Comparison of ENCODE assay signal across 18 cellular contexts in genomic region chr10:15231403-15231802, GRCh38.
A peak's percentile ranks its signal among the peaks of the same experiment; 100 is the strongest.
DNase-seq lines count a peak whose midpoint lies in the region; ATAC-seq, FAIRE-seq and TF ChIP-seq lines count a peak whose summit lies in the region.
"Had no signal": no experiment of that assay in that cellular context is flagged by ENCODE, and none has a peak within 500 bp of the region (broad histone marks: within the 10 kb centered on the region; RNA-seq: fewer than 3 reads in every experiment).

No MANE protein-coding gene starts in this region.

- H3K4me3 ChIP-seq in body of pancreas (no peak overlapping the region), pancreas (no peak overlapping the region)
- H3K4me3 ChIP-seq: BLaER1 treated with 17β-estradiol and CSF1 and Interleukin-3, amounts not matched to agents 10 nM and 100 nM; GM12878; GM23338 had no signal

- peak; percentile 25 for DNase-seq in activated effector memory CD4-positive, alpha-beta T cell treated with anti-CD3 and anti-CD28 coated beads, Interleukin-2, amount 50 U/mL, for 16 hours
- DNase-seq in activated effector memory CD4-positive, alpha-beta T cell treated with Interleukin-2 at 50 U/mL for 16 hours: no peak
- peak in 1 of 4 donors; percentile 29 for DNase-seq in body of pancreas
- no peak for DNase-seq in pancreas
- DNase-seq in 8988T: no peak
- DNase-seq: CD8-positive, alpha-beta T cell; DMS 273 treated with DMSO at 0.1 percent for 48 hours; DMS53; DND-41; EL; H7; IMR-90 had no signal

- H3K27ac ChIP-seq in body of pancreas: peak overlapping the region in 1 of 4 donors; percentile 37
- H3K27ac ChIP-seq in pancreas: no peak overlapping the region
- H3K27ac ChIP-seq: BLaER1 treated with 17β-estradiol and CSF1 and Interleukin-3, amounts not matched to agents 10 nM and 100 nM had no signal

- 45 to 55% methylated on average over 10 to 11 of the region's 11 CpGs for WGBS in body of pancreas, 2 donors
- WGBS in pancreas, 2 donors: 42 to 52% methylated on average over 11 of the region's 11 CpGs

- intact Hi-C loops in body of pancreas (cut with DNase I): no loop called here
- intact Hi-C loops in pancreas (cut with DNase I): no loop called here

- no peak for TF ChIP-seq POLR2A in body of pancreas (IDR thresholded peaks at IDR 0.05)

- H3K4me1 ChIP-seq in body of pancreas: peaks cover 35% of the 10 kb centered on the region
- H3K4me1 ChIP-seq in pancreas: peaks cover 3 to 9% (median 4%) of the 10 kb centered on the region in 3 donors
- H3K4me1 ChIP-seq: BLaER1 treated with 17β-estradiol and CSF1 and Interleukin-3, amounts not matched to agents 10 nM and 100 nM had no signal

- ATAC-seq in body of pancreas: peak; percentile 31
- peak in 3 of 4 donors; percentile 42 to 59 (median 49) for ATAC-seq in pancreas
- ATAC-seq in GM19035 (IDR thresholded peaks at IDR 0.05; ENCODE audit: unreplicated experiment): no peak
- ATAC-seq in GM18517 (IDR thresholded peaks at IDR 0.05; ENCODE audit: unreplicated experiment): no peak
- ATAC-seq: CD8-positive, alpha-beta T cell; GM12878; GM23338 had no signal

- H3K9me3 ChIP-seq in body of pancreas: no peaks in the 10 kb centered on the region
- no peaks in the 10 kb centered on the region for H3K9me3 ChIP-seq in pancreas

- FAIRE-seq in pancreas (lab: Jason Lieb, UNC): no peak
- FAIRE-seq: GM12878, HTR-8/SVneo had no signal

- H3K27me3 ChIP-seq in body of pancreas (no peaks in the 10 kb centered on the region), pancreas (no peaks in the 10 kb centered on the region)
- H3K27me3 ChIP-seq: BLaER1 treated with 17β-estradiol and CSF1 and Interleukin-3, amounts not matched to agents 10 nM and 100 nM had no signal

- TF ChIP-seq CTCF in body of pancreas (IDR thresholded peaks at IDR 0.05) (no peak), pancreas (IDR thresholded peaks at IDR 0.05) (no peak)

- H3K36me3 ChIP-seq in body of pancreas (replicated peaks in 1 of 2; ENCODE audit: insufficient read depth in 1 of 2, low read depth in 2 of 2) (no peaks in the 10 kb centered on the region), pancreas (no peaks in the 10 kb centered on the region)

Comparison
In these comparisons a context has a peak if more than half of its experiments do, and no peak if none do; other contexts are left out.
1. ATAC-seq: peak in body of pancreas (single experiment) and pancreas (3 of 4); none in GM19035 (single experiment) and GM18517 (single experiment).